Comparison of ENCODE assay signal across 20 cellular contexts in genomic region chr18:6022840-6023239, GRCh38.
A peak's percentile ranks its signal among the peaks of the same experiment; 100 is the strongest.
DNase-seq lines count a peak whose midpoint lies in the region; ATAC-seq and TF ChIP-seq lines count a peak whose summit lies in the region.
"Had no signal": no experiment of that assay in that cellular context is flagged by ENCODE, and none has a peak within 500 bp of the region (broad histone marks: within the 10 kb centered on the region; RNA-seq: fewer than 3 reads in every experiment).

No MANE protein-coding gene starts in this region.

- H3K27ac ChIP-seq in endodermal cell (ENCODE audit: low read depth, low read length) (no peak overlapping the region), left lung (no peak overlapping the region)
- H3K27ac ChIP-seq: ascending aorta, SJSA1, vagina had no signal

- H3K36me3 ChIP-seq in endodermal cell (ENCODE audit: control insufficient read depth, insufficient read depth, low read length) (no peaks in the 10 kb centered on the region), left lung (no peaks in the 10 kb centered on the region), BE2C (no peaks in the 10 kb centered on the region)
- H3K36me3 ChIP-seq: ascending aorta, SJSA1, vagina had no signal

- H3K27me3 ChIP-seq in endodermal cell (ENCODE audit: control insufficient read depth, insufficient read depth, low read length, poor library complexity, severe bottlenecking) (no peaks in the 10 kb centered on the region), left lung (no peaks in the 10 kb centered on the region), BE2C (no peaks in the 10 kb centered on the region)
- H3K27me3 ChIP-seq: ascending aorta, SJSA1, vagina had no signal

- H3K4me3 ChIP-seq in endodermal cell (ENCODE audit: low read length) (no peak overlapping the region), left lung (no peak overlapping the region), BE2C (ENCODE audit: low read depth, low read length) (no peak overlapping the region)
- H3K4me3 ChIP-seq: ascending aorta, SJSA1, vagina had no signal

- H3K9me3 Mint-ChIP-seq in endodermal cell = peaks cover 8% of the 10 kb centered on the region
- peaks cover under 1 to 3% of the 10 kb centered on the region in 2 donors for H3K9me3 Mint-ChIP-seq in stimulated activated naive B cell treated with anti-CD40 and anti-IgM and Interleukin-4, amounts not matched to agents 10 μg/mL and 1 μg/mL and 100 μg/mL, for 72 hours
- H3K9me3 Mint-ChIP-seq: activated CD4-positive, alpha-beta T cell treated with anti-CD3 and anti-CD28 coated beads, Interleukin-2, amount 10 ng/mL, durations not matched to agents 24 days and 14 days had no signal

- TF ChIP-seq CTCF in endodermal cell (conservative IDR thresholded peaks at IDR 0.05) (no peak), left lung (IDR thresholded peaks at IDR 0.05) (no peak), BE2C (IDR thresholded peaks at IDR 0.05; ENCODE audit: low read depth, low read length) (no peak)

- H3K9ac ChIP-seq in endodermal cell (ENCODE audit: extremely low read depth, low read length, poor library complexity, severe bottlenecking) = no peak overlapping the region

- WGBS in endodermal cell (ENCODE audit: insufficient coverage in 1 of 2, insufficient read length in 1 of 2), 2 experiments = 0 to 10% methylated on average over 1 to 5 of the region's 5 CpGs

- intact Hi-C loops in left lung (cut with DNase I) = no loop called here

- H3K9me3 ChIP-seq in endodermal cell (ENCODE audit: control insufficient read depth, low read length) (peaks cover under 1% of the 10 kb centered on the region), left lung (no peaks in the 10 kb centered on the region), BE2C (no peaks in the 10 kb centered on the region)
- H3K9me3 ChIP-seq: ascending aorta, SJSA1, vagina had no signal

- peaks cover 18% of the 10 kb centered on the region for H3K27me3 Mint-ChIP-seq in endodermal cell (ENCODE audit: insufficient read depth)
- no peaks in the 10 kb centered on the region for H3K27me3 Mint-ChIP-seq in stimulated activated naive B cell treated with anti-CD40 and anti-IgM and Interleukin-4, amounts not matched to agents 10 μg/mL and 1 μg/mL and 100 μg/mL, for 72 hours

- H3K4me3 Mint-ChIP-seq in endodermal cell = no peak overlapping the region
- no peak overlapping the region for H3K4me3 Mint-ChIP-seq in stimulated activated naive B cell treated with anti-CD40 and anti-IgM and Interleukin-4, amounts not matched to agents 10 μg/mL and 1 μg/mL and 100 μg/mL, for 72 hours
- H3K4me3 Mint-ChIP-seq: activated CD4-positive, alpha-beta T cell treated with anti-CD3 and anti-CD28 coated beads, Interleukin-2, amount 10 ng/mL, durations not matched to agents 24 days and 14 days; CD8-positive, alpha-beta memory T cell; stimulated activated naive CD8-positive, alpha-beta T cell treated with anti-CD3 and anti-CD28 coated beads, Interleukin-15, amount 100 ng/mL, for 72 hours had no signal

- no peaks in the 10 kb centered on the region for H3K36me3 Mint-ChIP-seq in endodermal cell (ENCODE audit: low read depth)
- peaks cover 13 to 14% of the 10 kb centered on the region in 2 donors for H3K36me3 Mint-ChIP-seq in stimulated activated naive B cell treated with anti-CD40 and anti-IgM and Interleukin-4, amounts not matched to agents 10 μg/mL and 1 μg/mL and 100 μg/mL, for 72 hours
- H3K36me3 Mint-ChIP-seq: CD8-positive, alpha-beta memory T cell had no signal

- peaks cover 18% of the 10 kb centered on the region for H3K4me1 ChIP-seq in endodermal cell (ENCODE audit: control insufficient read depth, insufficient read depth, low read length)
- H3K4me1 ChIP-seq in left lung = no peaks in the 10 kb centered on the region
- no peaks in the 10 kb centered on the region for H3K4me1 ChIP-seq in BE2C
- H3K4me1 ChIP-seq: ascending aorta, SJSA1, vagina had no signal

- DNase-seq in EH (ENCODE audit: low read depth) (peak; percentile 57), NCI-H82 (lab: John Stamatoyannopoulos, UW) (peak; percentile 69), endodermal cell (peak; percentile 85), left lung (no peak), mucosa of gallbladder (ENCODE audit: low spot score) (no peak), BE2C (no peak), NCI-H187 (lab: John Stamatoyannopoulos, UW) (no peak)
- no peak for DNase-seq in stimulated activated naive B cell treated with anti-CD40 and anti-IgM and Interleukin-4, amounts not matched to agents 10 μg/mL and 1 μg/mL and 100 μg/mL, for 72 hours
- DNase-seq: activated CD4-positive, alpha-beta T cell treated with anti-CD3 and anti-CD28 coated beads, Interleukin-2, amount 10 ng/mL, durations not matched to agents 24 days and 14 days; activated CD8-positive, alpha-beta memory T cell treated with anti-CD3 and anti-CD28 coated beads, Interleukin-2, amount 50 U/mL, for 48 hours; CD8-positive, alpha-beta memory T cell; dermis blood vessel endothelial cell; DND-41; erythroblast; NCI-H1436 treated with DMSO at 0.1 percent for 48 hours; posterior cingulate gyrus; stimulated activated naive CD8-positive, alpha-beta T cell treated with anti-CD3 and anti-CD28 coated beads, Interleukin-15, amount 100 ng/mL, for 72 hours had no signal

- peak; percentile 21 for ATAC-seq in left lung
- ATAC-seq in stimulated activated naive B cell treated with anti-CD40 and anti-IgM and Interleukin-4, amounts not matched to agents 10 μg/mL and 1 μg/mL and 100 μg/mL, for 72 hours (replicated peaks) = no peak

- no peak overlapping the region for H3K27ac Mint-ChIP-seq in endodermal cell
- no peak overlapping the region for H3K27ac Mint-ChIP-seq in stimulated activated naive B cell treated with anti-CD40 and anti-IgM and Interleukin-4, amounts not matched to agents 10 μg/mL and 1 μg/mL and 100 μg/mL, for 72 hours
- H3K27ac Mint-ChIP-seq: activated CD4-positive, alpha-beta T cell treated with anti-CD3 and anti-CD28 coated beads, Interleukin-2, amount 10 ng/mL, durations not matched to agents 24 days and 14 days; CD8-positive, alpha-beta memory T cell had no signal

- H3K4me1 Mint-ChIP-seq in endodermal cell = peaks cover 29% of the 10 kb centered on the region
- peaks cover 7 to 18% of the 10 kb centered on the region in 2 donors for H3K4me1 Mint-ChIP-seq in stimulated activated naive B cell treated with anti-CD40 and anti-IgM and Interleukin-4, amounts not matched to agents 10 μg/mL and 1 μg/mL and 100 μg/mL, for 72 hours

Comparison
In these comparisons a context has a peak if more than half of its experiments do, and no peak if none do; other contexts are left out.
1. DNase-seq: peak in EH (single experiment), NCI-H82 (single experiment) and endodermal cell (single experiment); none in left lung (0 of 2), stimulated activated naive B cell treated with anti-CD40 and anti-IgM and Interleukin-4, amounts not matched to agents 10 μg/mL and 1 μg/mL and 100 μg/mL, for 72 hours (single experiment), mucosa of gallbladder (single experiment), BE2C (single experiment) and NCI-H187 (0 of 2).